In the genomic region with DNA sequence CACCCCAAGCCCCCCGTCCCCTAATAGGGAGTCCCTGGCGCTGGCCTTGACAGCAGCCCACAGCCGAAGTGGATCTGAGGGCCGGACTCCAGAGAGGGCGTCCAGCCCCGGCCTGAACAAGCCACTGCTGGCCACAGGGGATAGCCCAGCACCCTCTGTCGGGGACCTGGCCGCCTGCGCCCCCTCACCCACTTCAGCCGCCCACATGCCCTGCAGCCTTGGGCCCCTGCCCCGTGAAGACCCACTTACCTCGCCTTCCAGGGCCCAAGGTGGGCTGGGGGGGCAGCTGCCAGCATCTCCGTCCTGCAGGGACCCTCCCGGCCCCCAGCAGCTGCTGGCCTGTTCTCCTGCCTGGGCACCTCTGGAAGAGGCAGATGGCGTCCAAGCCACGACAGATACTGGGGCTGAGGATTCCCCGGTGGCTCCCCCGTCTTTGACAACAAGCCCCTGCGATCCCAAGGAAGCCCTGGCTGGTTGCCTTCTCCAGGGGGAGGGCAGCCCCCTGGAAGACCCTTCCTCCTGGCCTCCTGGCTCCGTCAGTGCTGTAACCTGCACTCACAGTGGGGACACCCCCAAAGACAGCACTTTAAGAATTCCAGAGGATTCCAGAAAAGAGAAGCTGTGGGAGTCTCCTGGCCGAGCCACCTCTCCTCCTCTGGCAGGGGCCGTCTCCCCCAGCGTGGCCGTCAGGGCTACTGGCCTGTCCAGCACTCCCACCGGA, we compare ENCODE assay signal across 25 cellular contexts. TPM values are rescaled to one million over a fixed set of nuclear protein-coding genes. Genes with fewer than 3 reads are reported as not detected.
DNase-seq lines count a peak whose midpoint lies in the region; ATAC-seq and TF ChIP-seq lines count a peak whose summit lies in the region.
"Had no signal": no experiment of that assay in that cellular context is flagged by ENCODE, and none has a peak within 500 bp of the region (broad histone marks: within the 10 kb centered on the region; RNA-seq: fewer than 3 reads in every experiment).

No MANE protein-coding gene starts in this region.

- H3K9me3 ChIP-seq in BLaER1 treated with 17β-estradiol and CSF1 and Interleukin-3, amounts not matched to agents 10 nM and 100 nM (replicated peaks in 1 of 11): no peaks in the 10 kb centered on the region
- H3K9me3 ChIP-seq in IMR-90 (ENCODE audit: control insufficient read depth, insufficient read depth, low read length) (no peaks in the 10 kb centered on the region), neuronal stem cell (replicated peaks in 1 of 2; ENCODE audit: control insufficient read depth in 2 of 2, insufficient read depth in 1 of 2, low read depth in 1 of 2, low read length in 2 of 2) (no peaks in the 10 kb centered on the region)
- H3K9me3 ChIP-seq: BE2C had no signal

- no peak overlapping the region for H2BK20ac ChIP-seq in IMR-90 (ENCODE audit: low read depth, low read length)

- H3K4me3 Mint-ChIP-seq in natural killer cell: peak overlapping the region; percentile 13
- H3K4me3 Mint-ChIP-seq in natural killer cell treated with Interleukin-12 subunit alpha and Interleukin-12 subunit beta and Interleukin-15 and Interleukin-18, amount 100 ng/mL, for 72 hours: no peak overlapping the region
- no peak overlapping the region for H3K4me3 Mint-ChIP-seq in activated CD4-positive, alpha-beta T cell treated with anti-CD3 and anti-CD28 coated beads, Interleukin-2, amount 10 ng/mL, durations not matched to agents 24 days and 14 days
- H3K4me3 Mint-ChIP-seq: CD14-positive monocyte; CD4-positive, alpha-beta memory T cell; CD4-positive, CD25-positive, alpha-beta regulatory T cell; CD8-positive, alpha-beta memory T cell had no signal

- TF ChIP-seq RAD21 in IMR-90 (IDR thresholded peaks at IDR 0.05; ENCODE audit: low read length): no peak

- H2BK5ac ChIP-seq in IMR-90 (ENCODE audit: low read depth, low read length, poor library complexity, severe bottlenecking) (no peak overlapping the region), neuronal stem cell (ENCODE audit: low read length) (no peak overlapping the region)

- POLR2A ChIA-PET in IMR-90 (lab: Charles Lee; ENCODE audit: unreplicated experiment): no interaction called here

- H3K56ac ChIP-seq in IMR-90 (ENCODE audit: extremely low read depth, insufficient read depth, low read length): no peak overlapping the region

- H2AK5ac ChIP-seq in IMR-90 (ENCODE audit: low read depth, low read length): no peak overlapping the region
- peak overlapping the region; percentile 95 for H2AK5ac ChIP-seq in neuronal stem cell (ENCODE audit: low read depth, low read length)

- H4K8ac ChIP-seq in IMR-90 (ENCODE audit: low read depth in 2 of 2, low read length in 2 of 2): no peak overlapping the region
- no peak overlapping the region for H4K8ac ChIP-seq in neuronal stem cell (ENCODE audit: low read depth, low read length)

- DNase-seq in natural killer cell: no peak
- no peak for DNase-seq in natural killer cell treated with Interleukin-12 subunit alpha and Interleukin-12 subunit beta and Interleukin-15 and Interleukin-18, amount 100 ng/mL, for 72 hours (ENCODE audit: low spot score)
- no peak for DNase-seq in IMR-90
- DNase-seq in neuronal stem cell (ENCODE audit: low spot score): no peak
- DNase-seq in iPS-NIHi11 (ENCODE audit: low spot score): no peak
- DNase-seq in SW 1271 (lab: John Stamatoyannopoulos, UW): no peak
- no peak for DNase-seq in activated CD4-positive, alpha-beta T cell treated with anti-CD3 and anti-CD28 coated beads, Interleukin-2, amount 10 ng/mL, durations not matched to agents 24 days and 14 days
- DNase-seq: 8988T; ACHN; BE2C; C1 segment of cervical spinal cord; CD4-positive, alpha-beta memory T cell; CD4-positive, CD25-positive, alpha-beta regulatory T cell; CD8-positive, alpha-beta memory T cell; COR-L47; DMS 273 treated with DMSO at 0.1 percent for 48 hours; DMS153; DMS53; DMS79; DND-41; EL; GDM1 had no signal

- no peaks in the 10 kb centered on the region for H3K9me3 Mint-ChIP-seq in natural killer cell
- H3K9me3 Mint-ChIP-seq in natural killer cell treated with Interleukin-12 subunit alpha and Interleukin-12 subunit beta and Interleukin-15 and Interleukin-18, amount 100 ng/mL, for 72 hours: no peaks in the 10 kb centered on the region
- no peaks in the 10 kb centered on the region for H3K9me3 Mint-ChIP-seq in activated CD4-positive, alpha-beta T cell treated with anti-CD3 and anti-CD28 coated beads, Interleukin-2, amount 10 ng/mL, durations not matched to agents 24 days and 14 days
- H3K9me3 Mint-ChIP-seq: CD4-positive, alpha-beta memory T cell; CD4-positive, CD25-positive, alpha-beta regulatory T cell; CD8-positive, alpha-beta memory T cell had no signal

- intact Hi-C loops in natural killer cell (cut with micrococcal nuclease) (no loop called here), IMR-90 (cut with micrococcal nuclease) (no loop called here)
- intact Hi-C loops in activated CD4-positive, alpha-beta T cell treated with anti-CD3 and anti-CD28 coated beads, Interleukin-2, amount 10 ng/mL, durations not matched to agents 24 days and 14 days (cut with micrococcal nuclease): loop anchor here (10.0 kb wide), 1 partner anchor 659 kb away; no protein-coding TSS in a partner anchor

- peak overlapping the region; percentile 42 for H2AK9ac ChIP-seq in IMR-90 (replicated peaks; ENCODE audit: low read depth, low read length, poor library complexity)

- H2BK12ac ChIP-seq in neuronal stem cell (ENCODE audit: low read length): no peak overlapping the region

- dilution Hi-C loops in IMR-90 (cut with HindIII; ENCODE audit: low sequenced_read_pairs, unreplicated experiment): no loop called here

- peaks cover 0 to 22% (median 17%) of the 10 kb centered on the region in 11 experiments; a peak in 11 of 22 replicates for H3K27me3 ChIP-seq in BLaER1 treated with 17β-estradiol and CSF1 and Interleukin-3, amounts not matched to agents 10 nM and 100 nM
- H3K27me3 ChIP-seq in IMR-90 (ENCODE audit: control insufficient read depth, insufficient read depth, low read length) (no peaks in the 10 kb centered on the region), neuronal stem cell (ENCODE audit: control insufficient read depth in 3 of 3, insufficient read depth in 3 of 3, low read depth in 1 of 3, low read length in 3 of 3) (peaks cover 0 to 39% (median 18%) of the 10 kb centered on the region in 3 experiments)
- H3K27me3 ChIP-seq: BE2C had no signal

- TF ChIP-seq CTCF in natural killer cell (IDR thresholded peaks at IDR 0.05): no peak
- TF ChIP-seq CTCF in IMR-90 (conservative IDR thresholded peaks at IDR 0.05; ENCODE audit: low read depth, low read length): no peak

- H2BK120ac ChIP-seq in IMR-90 (ENCODE audit: low read depth, low read length) (no peak overlapping the region), neuronal stem cell (ENCODE audit: low read depth, low read length) (no peak overlapping the region)

- in situ Hi-C loops in IMR-90 (cut with MboI; ENCODE audit: low sequenced_read_pairs): no loop called here

- H3K27ac ChIP-seq in BLaER1 treated with 17β-estradiol and CSF1 and Interleukin-3, amounts not matched to agents 10 nM and 100 nM: no peak overlapping the region
- H3K27ac ChIP-seq in IMR-90 (ENCODE audit: insufficient read depth, low read length) (no peak overlapping the region), neuronal stem cell (replicated peaks; ENCODE audit: low read length) (no peak overlapping the region)

- no peak overlapping the region for H3K4ac ChIP-seq in IMR-90 (ENCODE audit: low read depth, low read length)
- H3K4ac ChIP-seq in neuronal stem cell (ENCODE audit: low read length): no peak overlapping the region

- WGBS in IMR-90 (ENCODE audit: extremely low coverage in 2 of 2, insufficient read length in 1 of 2), 2 experiments: 95% methylated on average over 12 of the region's 25 CpGs; no CpG with 5 or more reads in 1 of the 2 experiments
- WGBS in neuronal stem cell (ENCODE audit: extremely low coverage in 2 of 2, insufficient read length in 2 of 2, insufficient replicate concordance in 1 of 2), 2 donors: no CpG with 5 or more reads among the region's 25 CpGs

- peaks cover 0 to 82% (median 74%) of the 10 kb centered on the region in 11 experiments; a peak in 20 of 22 replicates for H4K20me1 ChIP-seq in BLaER1 treated with 17β-estradiol and CSF1 and Interleukin-3, amounts not matched to agents 10 nM and 100 nM
- peaks cover 21% of the 10 kb centered on the region; the same call in 1 of the 2 replicates for H4K20me1 ChIP-seq in IMR-90 (ENCODE audit: insufficient read depth, low read length)

- H4K5ac ChIP-seq in IMR-90 (ENCODE audit: low read depth, low read length): no peak overlapping the region

- H2BK15ac ChIP-seq in IMR-90 (ENCODE audit: low read depth, low read length) (no peak overlapping the region), neuronal stem cell (ENCODE audit: low read length) (peak overlapping the region; percentile 43)

- peak overlapping the region in 4 of 11 experiments; percentile 17 to 30 (median 23); a peak in 5 of 22 replicates for H3K9ac ChIP-seq in BLaER1 treated with 17β-estradiol and CSF1 and Interleukin-3, amounts not matched to agents 10 nM and 100 nM
- no peak overlapping the region for H3K9ac ChIP-seq in IMR-90 (ENCODE audit: low read depth, low read length)
- H3K9ac ChIP-seq in neuronal stem cell (ENCODE audit: low read depth, low read length, poor library complexity): no peak overlapping the region

- peaks cover 0 to 32% (median 0%) of the 10 kb centered on the region in 11 experiments; a peak in 13 of 22 replicates for H3K36me3 ChIP-seq in BLaER1 treated with 17β-estradiol and CSF1 and Interleukin-3, amounts not matched to agents 10 nM and 100 nM
- H3K36me3 ChIP-seq in IMR-90 (ENCODE audit: control insufficient read depth, insufficient read depth, low read length) (peaks cover 67% of the 10 kb centered on the region; the same call in 1 of the 2 replicates), neuronal stem cell (replicated peaks in 1 of 2; ENCODE audit: control insufficient read depth in 2 of 2, insufficient read depth in 2 of 2, low read length in 2 of 2) (no peaks in the 10 kb centered on the region)
- H3K36me3 ChIP-seq: BE2C had no signal

- peaks cover 56 to 65% (median 61%) of the 10 kb centered on the region in 10 experiments for H3K4me1 ChIP-seq in BLaER1 treated with 17β-estradiol and CSF1 and Interleukin-3, amounts not matched to agents 10 nM and 100 nM
- no peaks in the 10 kb centered on the region for H3K4me1 ChIP-seq in IMR-90 (ENCODE audit: control insufficient read depth, insufficient read depth, low read length)
- peaks cover 0 to 2% of the 10 kb centered on the region in 2 donors for H3K4me1 ChIP-seq in neuronal stem cell (ENCODE audit: control insufficient read depth in 2 of 2, insufficient read depth in 1 of 2, low read depth in 1 of 2, low read length in 2 of 2)
- H3K4me1 ChIP-seq: BE2C had no signal

- H4K91ac ChIP-seq in IMR-90 (ENCODE audit: insufficient read depth, low read depth, low read length) (no peak overlapping the region), neuronal stem cell (ENCODE audit: low read depth, low read length, poor library complexity) (no peak overlapping the region)

- H3K18ac ChIP-seq in IMR-90 (ENCODE audit: low read depth, low read length) (no peak overlapping the region), neuronal stem cell (ENCODE audit: low read length) (no peak overlapping the region)

- no peak for ATAC-seq in natural killer cell
- ATAC-seq in natural killer cell treated with Interleukin-12 subunit alpha and Interleukin-12 subunit beta and Interleukin-15 and Interleukin-18, amount 100 ng/mL, for 72 hours: no peak
- no peak for ATAC-seq in IMR-90 (ENCODE audit: low read depth)
- ATAC-seq: GM12878 had no signal

- H3K23ac ChIP-seq in IMR-90 (ENCODE audit: low read depth, low read length) (no peak overlapping the region), neuronal stem cell (ENCODE audit: low read depth, low read length, poor library complexity) (peak overlapping the region; percentile 43)

- no peak overlapping the region for H3K14ac ChIP-seq in IMR-90 (replicated peaks; ENCODE audit: low read depth, low read length)
- peak overlapping the region; percentile 38 for H3K14ac ChIP-seq in neuronal stem cell (ENCODE audit: low read length)

- no peak overlapping the region for H3K4me3 ChIP-seq in BLaER1 treated with 17β-estradiol and CSF1 and Interleukin-3, amounts not matched to agents 10 nM and 100 nM
- no peak overlapping the region for H3K4me3 ChIP-seq in IMR-90 (ENCODE audit: insufficient read depth, low read depth, low read length)
- H3K4me3 ChIP-seq in neuronal stem cell (ENCODE audit: low read length in 2 of 2): no peak overlapping the region
- H3K4me3 ChIP-seq: GM12878 had no signal

- H2AFZ ChIP-seq in IMR-90 (replicated peaks; ENCODE audit: low read length, poor library complexity) (no peak overlapping the region), neuronal stem cell (ENCODE audit: low read length) (no peak overlapping the region)

- CTCF ChIA-PET in IMR-90 (lab: Yijun Ruan, JAX): no interaction called here

- no peak overlapping the region for H3K27ac Mint-ChIP-seq in natural killer cell
- H3K27ac Mint-ChIP-seq in natural killer cell treated with Interleukin-12 subunit alpha and Interleukin-12 subunit beta and Interleukin-15 and Interleukin-18, amount 100 ng/mL, for 72 hours: no peak overlapping the region
- no peak overlapping the region for H3K27ac Mint-ChIP-seq in activated CD4-positive, alpha-beta T cell treated with anti-CD3 and anti-CD28 coated beads, Interleukin-2, amount 10 ng/mL, durations not matched to agents 24 days and 14 days
- H3K27ac Mint-ChIP-seq: CD14-positive monocyte; CD4-positive, alpha-beta memory T cell; CD8-positive, alpha-beta memory T cell had no signal

- no peaks in the 10 kb centered on the region for H3K27me3 Mint-ChIP-seq in natural killer cell (ENCODE audit: low read depth in 2 of 2)
- H3K27me3 Mint-ChIP-seq in natural killer cell treated with Interleukin-12 subunit alpha and Interleukin-12 subunit beta and Interleukin-15 and Interleukin-18, amount 100 ng/mL, for 72 hours: no peaks in the 10 kb centered on the region
- peaks cover 10% of the 10 kb centered on the region for H3K27me3 Mint-ChIP-seq in activated CD4-positive, alpha-beta T cell treated with anti-CD3 and anti-CD28 coated beads, Interleukin-2, amount 10 ng/mL, durations not matched to agents 24 days and 14 days
- H3K27me3 Mint-ChIP-seq: CD4-positive, alpha-beta memory T cell; CD4-positive, CD25-positive, alpha-beta regulatory T cell; CD8-positive, alpha-beta memory T cell had no signal

- H3K36me3 Mint-ChIP-seq in natural killer cell: no peaks in the 10 kb centered on the region
- no peaks in the 10 kb centered on the region for H3K36me3 Mint-ChIP-seq in natural killer cell treated with Interleukin-12 subunit alpha and Interleukin-12 subunit beta and Interleukin-15 and Interleukin-18, amount 100 ng/mL, for 72 hours
- H3K36me3 Mint-ChIP-seq in activated CD4-positive, alpha-beta T cell treated with anti-CD3 and anti-CD28 coated beads, Interleukin-2, amount 10 ng/mL, durations not matched to agents 24 days and 14 days (ENCODE audit: low read depth): no peaks in the 10 kb centered on the region
- H3K36me3 Mint-ChIP-seq: CD4-positive, alpha-beta memory T cell; CD4-positive, CD25-positive, alpha-beta regulatory T cell; CD8-positive, alpha-beta memory T cell had no signal

- TF ChIP-seq POLR2A in IMR-90 (IDR thresholded peaks at IDR 0.05; ENCODE audit: low read depth, low read length): no peak

- H3K79me1 ChIP-seq in IMR-90 (ENCODE audit: low read depth in 1 of 2, low read length in 2 of 2) (peaks cover 0 to 44% of the 10 kb centered on the region in 2 experiments; a peak in 3 of 4 replicates), neuronal stem cell (ENCODE audit: low read depth, low read length) (peaks cover 9% of the 10 kb centered on the region)

- peaks cover 0 to 18% of the 10 kb centered on the region in 2 donors for H3K4me1 Mint-ChIP-seq in natural killer cell
- H3K4me1 Mint-ChIP-seq in natural killer cell treated with Interleukin-12 subunit alpha and Interleukin-12 subunit beta and Interleukin-15 and Interleukin-18, amount 100 ng/mL, for 72 hours (ENCODE audit: low read depth in 2 of 2): peaks cover 0 to 3% of the 10 kb centered on the region in 2 donors
- H3K4me1 Mint-ChIP-seq in activated CD4-positive, alpha-beta T cell treated with anti-CD3 and anti-CD28 coated beads, Interleukin-2, amount 10 ng/mL, durations not matched to agents 24 days and 14 days: peaks cover 2% of the 10 kb centered on the region

- H3K9me1 ChIP-seq in IMR-90 (ENCODE audit: insufficient read depth, low read length): no peaks in the 10 kb centered on the region

- peak overlapping the region; percentile 26 to 100 (median 97); a peak in 19 of 22 replicates for H3K4me2 ChIP-seq in BLaER1 treated with 17β-estradiol and CSF1 and Interleukin-3, amounts not matched to agents 10 nM and 100 nM
- no peak overlapping the region for H3K4me2 ChIP-seq in IMR-90 (ENCODE audit: low read depth, low read length)
- no peak overlapping the region for H3K4me2 ChIP-seq in neuronal stem cell (ENCODE audit: insufficient read depth, low read length, poor library complexity, severe bottlenecking)

- no TSS peak for BruUV-seq in IMR-90 (replicated peaks; lab: Mats Ljungman, UMichigan)

RNA-seq across cellular contexts. Expression of a gene that starts 19.3 kb away (rescaled TPM):
- 10 to 100 TPM; 56.3 to 71.0 (median 64.6) TPM for total RNA-seq in natural killer cell
- 10 to 100 TPM; 23.5 to 24.5 TPM for total RNA-seq in natural killer cell treated with Interleukin-12 subunit alpha and Interleukin-12 subunit beta and Interleukin-15 and Interleukin-18, amount 100 ng/mL, for 72 hours
- total RNA-seq in IMR-90 (2012; rRNA removed): 0.28 and 0.36 TPM in 2 replicates
- 1.1 and 1.8 TPM in 2 replicates for polyA plus RNA-seq in IMR-90 (2012; rRNA removed)
- 1.2 and 2.4 TPM in 2 replicates for polyA plus RNA-seq in IMR-90 (2012; cell fraction: cytosol; rRNA removed)
- polyA plus RNA-seq in IMR-90 (2012; cell fraction: nucleus; rRNA removed; ENCODE audit: low replicate concordance): 4.0 and 9.2 TPM in 2 replicates
- polyA plus RNA-seq in neuronal stem cell (2013, experiment 1 of 2): 3.8 TPM
- polyA plus RNA-seq in neuronal stem cell (2013, experiment 2 of 2): 4.0 TPM
- total RNA-seq in activated CD4-positive, alpha-beta T cell treated with anti-CD3 and anti-CD28 coated beads, Interleukin-2, amount 10 ng/mL, durations not matched to agents 24 days and 14 days: 17.9 and 19.3 TPM in 2 replicates

RNA-seq across cellular contexts. Expression of a gene that starts 51.0 kb away (rescaled TPM):
- total RNA-seq in natural killer cell (1 to 10 TPM; 4.5 to 5.8 (median 4.9) TPM), IMR-90 (2012; rRNA removed) (1.1 and 1.4 TPM in 2 replicates)
- total RNA-seq in natural killer cell treated with Interleukin-12 subunit alpha and Interleukin-12 subunit beta and Interleukin-15 and Interleukin-18, amount 100 ng/mL, for 72 hours: 1 to 10 TPM; 3.0 to 6.1 TPM
- 13.3 and 16.4 TPM in 2 replicates for polyA plus RNA-seq in IMR-90 (2012; rRNA removed)
- 5.1 and 8.8 TPM in 2 replicates for polyA plus RNA-seq in IMR-90 (2012; cell fraction: cytosol; rRNA removed)
- 32.3 and 70.4 TPM in 2 replicates for polyA plus RNA-seq in IMR-90 (2012; cell fraction: nucleus; rRNA removed; ENCODE audit: low replicate concordance)
- 0.26 TPM for polyA plus RNA-seq in neuronal stem cell (2013, experiment 1 of 2)
- 0.29 TPM for polyA plus RNA-seq in neuronal stem cell (2013, experiment 2 of 2)
- 0.57 and 0.63 TPM in 2 replicates for total RNA-seq in activated CD4-positive, alpha-beta T cell treated with anti-CD3 and anti-CD28 coated beads, Interleukin-2, amount 10 ng/mL, durations not matched to agents 24 days and 14 days

Comparison
In these comparisons a context has a peak if more than half of its experiments do, and no peak if none do; other contexts are left out.
1. H3K4me2 ChIP-seq: peak in BLaER1 treated with 17β-estradiol and CSF1 and Interleukin-3, amounts not matched to agents 10 nM and 100 nM (11 of 11); none in IMR-90 (single experiment) and neuronal stem cell (single experiment).
2. RNA of a gene that starts 19.3 kb away (total RNA-seq): 56.3 to 71.0 TPM in natural killer cell, 23.5 to 24.5 TPM in natural killer cell treated with Interleukin-12 subunit alpha and Interleukin-12 subunit beta and Interleukin-15 and Interleukin-18, amount 100 ng/mL, for 72 hours and 17.9 to 19.3 TPM in activated CD4-positive, alpha-beta T cell treated with anti-CD3 and anti-CD28 coated beads, Interleukin-2, amount 10 ng/mL, durations not matched to agents 24 days and 14 days; 0.28 to 0.36 TPM in IMR-90; every median in the first group is over 10 times any median in the second.